ENCODE assay signal across 17 cellular contexts in the genomic region with DNA sequence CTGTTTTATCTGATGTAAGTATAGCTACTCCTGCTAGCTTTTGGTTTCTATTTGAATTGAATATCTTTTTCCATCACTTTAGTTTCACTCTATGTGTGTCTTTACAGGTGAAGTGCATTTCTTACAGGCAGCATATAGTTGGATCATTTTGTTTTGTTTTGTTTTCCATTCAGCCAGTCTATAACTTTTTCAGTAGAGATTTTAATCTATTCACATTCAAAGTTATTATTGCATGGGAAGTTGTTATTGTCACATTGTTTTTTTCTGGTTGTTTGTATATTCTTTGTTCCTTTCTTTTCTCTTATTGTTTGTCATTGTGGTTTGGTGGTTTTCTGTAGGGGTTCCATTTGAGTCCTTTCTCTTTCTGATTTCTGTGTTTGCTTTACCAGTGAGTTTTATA.
DNase-seq lines count a peak whose midpoint lies in the region; ATAC-seq and FAIRE-seq lines count a peak whose summit lies in the region.
"Had no signal": no experiment of that assay in that cellular context is flagged by ENCODE, and none has a peak within 500 bp of the region (broad histone marks: within the 10 kb centered on the region; RNA-seq: fewer than 3 reads in every experiment).

No MANE protein-coding gene starts in this region.

- no peak overlapping the region for H3K4ac ChIP-seq in mesendoderm (ENCODE audit: low read depth, low read length)

- H3K27ac Mint-ChIP-seq in activated naive CD8-positive, alpha-beta T cell treated with anti-CD3 and anti-CD28 coated beads for 36 hours = peak overlapping the region; percentile 9
- H3K27ac Mint-ChIP-seq in activated naive CD8-positive, alpha-beta T cell treated with anti-CD3 and anti-CD28 coated beads, Interleukin-2, amount 50 U/mL, for 24 hours = no peak overlapping the region
- H3K27ac Mint-ChIP-seq: stimulated activated memory B cell treated with anti-CD40 and anti-IgM and Interleukin-4, amounts not matched to agents 10 μg/mL and 1 μg/mL and 100 μg/mL, for 72 hours had no signal

- H2AK5ac ChIP-seq in mesendoderm (ENCODE audit: low read length) = no peak overlapping the region

- no peak overlapping the region for H3K23ac ChIP-seq in mesendoderm (ENCODE audit: low read length)

- no peaks in the 10 kb centered on the region for H3K79me2 ChIP-seq in mesendoderm (ENCODE audit: control insufficient read depth, insufficient read depth, low read length)

- H3K27me3 Mint-ChIP-seq in activated naive CD8-positive, alpha-beta T cell treated with anti-CD3 and anti-CD28 coated beads for 36 hours = peaks cover 5% of the 10 kb centered on the region
- no peaks in the 10 kb centered on the region for H3K27me3 Mint-ChIP-seq in activated naive CD8-positive, alpha-beta T cell treated with anti-CD3 and anti-CD28 coated beads, Interleukin-2, amount 50 U/mL, for 24 hours
- H3K27me3 Mint-ChIP-seq: stimulated activated memory B cell treated with anti-CD40 and anti-IgM and Interleukin-4, amounts not matched to agents 10 μg/mL and 1 μg/mL and 100 μg/mL, for 72 hours had no signal

- no peak overlapping the region for H3K4me2 ChIP-seq in mesendoderm (ENCODE audit: low read length)

- DNase-seq in activated naive CD8-positive, alpha-beta T cell treated with anti-CD3 and anti-CD28 coated beads for 36 hours = no peak
- DNase-seq in activated naive CD8-positive, alpha-beta T cell treated with anti-CD3 and anti-CD28 coated beads, Interleukin-2, amount 50 U/mL, for 24 hours = no peak
- no peak for DNase-seq in activated CD4-positive, CD25-positive, alpha-beta regulatory T cell (lab: John Stamatoyannopoulos, UW)
- no peak for DNase-seq in mesendoderm
- no peak for DNase-seq in RCC 7860 (ENCODE audit: low spot score)
- no peak for DNase-seq in stimulated activated CD4-positive, alpha-beta T cell treated with anti-CD3 and anti-CD28 coated beads, Interleukin-4, amount 100 ng/mL, for 1 hour
- DNase-seq: ACHN; DMS53; effector CD4-positive, alpha-beta T cell; heart left ventricle; lower lobe of right lung; NCI-H1436 had no signal

- no peaks in the 10 kb centered on the region for H3K27me3 ChIP-seq in mesendoderm (ENCODE audit: insufficient read depth, low read length, poor library complexity)
- H3K27me3 ChIP-seq: heart left ventricle had no signal

- no peak overlapping the region for H3K56ac ChIP-seq in mesendoderm (ENCODE audit: low read length)

- no peak overlapping the region for H4K8ac ChIP-seq in mesendoderm (ENCODE audit: low read depth, low read length)

- H2BK120ac ChIP-seq in mesendoderm (ENCODE audit: low read depth, low read length) = no peak overlapping the region

- no peaks in the 10 kb centered on the region for H3K4me1 ChIP-seq in mesendoderm (ENCODE audit: control insufficient read depth, low read depth, low read length)
- H3K4me1 ChIP-seq: lower lobe of right lung had no signal

- FAIRE-seq in RCC 7860 (lab: Jason Lieb, UNC) = no peak
- FAIRE-seq: astrocyte, HTR-8/SVneo had no signal

- no peak for ATAC-seq in activated naive CD8-positive, alpha-beta T cell treated with anti-CD3 and anti-CD28 coated beads, Interleukin-2, amount 50 U/mL, for 24 hours
- ATAC-seq in HG02571 (IDR thresholded peaks at IDR 0.05; ENCODE audit: unreplicated experiment) = peak; percentile 93
- ATAC-seq in HG03196 (IDR thresholded peaks at IDR 0.05; ENCODE audit: unreplicated experiment) = peak; percentile 92
- ATAC-seq: heart left ventricle; lower lobe of right lung; stimulated activated memory B cell treated with anti-CD40 and anti-IgM and Interleukin-4, amounts not matched to agents 10 μg/mL and 1 μg/mL and 100 μg/mL, for 72 hours had no signal

- H2BK15ac ChIP-seq in mesendoderm (replicated peaks; ENCODE audit: low read depth) = no peak overlapping the region

- no peaks in the 10 kb centered on the region for H3K9me3 Mint-ChIP-seq in activated naive CD8-positive, alpha-beta T cell treated with anti-CD3 and anti-CD28 coated beads for 36 hours
- H3K9me3 Mint-ChIP-seq in activated naive CD8-positive, alpha-beta T cell treated with anti-CD3 and anti-CD28 coated beads, Interleukin-2, amount 50 U/mL, for 24 hours = no peaks in the 10 kb centered on the region

- no peak overlapping the region for H2BK5ac ChIP-seq in mesendoderm (ENCODE audit: low read length)

- no peak overlapping the region for H3K4me3 ChIP-seq in mesendoderm (ENCODE audit: low read length)
- H3K4me3 ChIP-seq: heart left ventricle, lower lobe of right lung had no signal

- H3K4me1 Mint-ChIP-seq in activated naive CD8-positive, alpha-beta T cell treated with anti-CD3 and anti-CD28 coated beads for 36 hours = peaks cover 6% of the 10 kb centered on the region
- peaks cover 5% of the 10 kb centered on the region for H3K4me1 Mint-ChIP-seq in activated naive CD8-positive, alpha-beta T cell treated with anti-CD3 and anti-CD28 coated beads, Interleukin-2, amount 50 U/mL, for 24 hours
- H3K4me1 Mint-ChIP-seq: stimulated activated memory B cell treated with anti-CD40 and anti-IgM and Interleukin-4, amounts not matched to agents 10 μg/mL and 1 μg/mL and 100 μg/mL, for 72 hours had no signal

- no peaks in the 10 kb centered on the region for H3K79me1 ChIP-seq in mesendoderm (ENCODE audit: low read length)

- no peaks in the 10 kb centered on the region for H3K36me3 Mint-ChIP-seq in activated naive CD8-positive, alpha-beta T cell treated with anti-CD3 and anti-CD28 coated beads for 36 hours
- H3K36me3 Mint-ChIP-seq in activated naive CD8-positive, alpha-beta T cell treated with anti-CD3 and anti-CD28 coated beads, Interleukin-2, amount 50 U/mL, for 24 hours (ENCODE audit: low read depth) = no peaks in the 10 kb centered on the region
- H3K36me3 Mint-ChIP-seq: stimulated activated memory B cell treated with anti-CD40 and anti-IgM and Interleukin-4, amounts not matched to agents 10 μg/mL and 1 μg/mL and 100 μg/mL, for 72 hours had no signal

- H3K18ac ChIP-seq in mesendoderm (ENCODE audit: low read length) = no peak overlapping the region

- no peak overlapping the region for H4K5ac ChIP-seq in mesendoderm (ENCODE audit: low read length)

- H3K36me3 ChIP-seq in mesendoderm (ENCODE audit: control insufficient read depth, insufficient read depth, low read length) = no peaks in the 10 kb centered on the region
- H3K36me3 ChIP-seq: heart left ventricle, lower lobe of right lung had no signal

- no peak overlapping the region for H3K27ac ChIP-seq in mesendoderm (ENCODE audit: low read depth, low read length)
- H3K27ac ChIP-seq: heart left ventricle, lower lobe of right lung had no signal

- H3K9ac ChIP-seq in mesendoderm (ENCODE audit: low read length) = no peak overlapping the region

- H3K4me3 Mint-ChIP-seq in activated naive CD8-positive, alpha-beta T cell treated with anti-CD3 and anti-CD28 coated beads for 36 hours = no peak overlapping the region
- H3K4me3 Mint-ChIP-seq in activated naive CD8-positive, alpha-beta T cell treated with anti-CD3 and anti-CD28 coated beads, Interleukin-2, amount 50 U/mL, for 24 hours = no peak overlapping the region
- H3K4me3 Mint-ChIP-seq: stimulated activated memory B cell treated with anti-CD40 and anti-IgM and Interleukin-4, amounts not matched to agents 10 μg/mL and 1 μg/mL and 100 μg/mL, for 72 hours had no signal
